Comparison of ENCODE assay signal across 1 cellular context in genomic region chr9:73215249-73215648, GRCh38.
TF ChIP-seq lines count a peak whose summit lies in the region.

No MANE protein-coding gene starts in this region.

TF ChIP-seq in WTC11, 78 proteins besides CTCF, POLR2A, EP300 and RAD21 (continued from another document):
- TF ChIP-seq, protein P1, sequence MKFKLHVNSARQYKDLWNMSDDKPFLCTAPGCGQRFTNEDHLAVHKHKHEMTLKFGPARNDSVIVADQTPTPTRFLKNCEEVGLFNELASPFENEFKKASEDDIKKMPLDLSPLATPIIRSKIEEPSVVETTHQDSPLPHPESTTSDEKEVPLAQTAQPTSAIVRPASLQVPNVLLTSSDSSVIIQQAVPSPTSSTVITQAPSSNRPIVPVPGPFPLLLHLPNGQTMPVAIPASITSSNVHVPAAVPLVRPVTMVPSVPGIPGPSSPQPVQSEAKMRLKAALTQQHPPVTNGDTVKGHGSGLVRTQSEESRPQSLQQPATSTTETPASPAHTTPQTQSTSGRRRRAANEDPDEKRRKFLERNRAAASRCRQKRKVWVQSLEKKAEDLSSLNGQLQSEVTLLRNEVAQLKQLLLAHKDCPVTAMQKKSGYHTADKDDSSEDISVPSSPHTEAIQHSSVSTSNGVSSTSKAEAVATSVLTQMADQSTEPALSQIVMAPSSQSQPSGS (CRISPR knock-in tag; IDR thresholded peaks at IDR 0.05; ENCODE audit: borderline replicate concordance, low read depth), result no peak
- TF ChIP-seq ZNF532 (CRISPR knock-in tag; IDR thresholded peaks at IDR 0.05; ENCODE audit: borderline replicate concordance) (no peak), IRF2 (CRISPR knock-in tag; IDR thresholded peaks at IDR 0.05; ENCODE audit: borderline replicate concordance, low read depth) (no peak), FOXK1 (CRISPR knock-in tag; IDR thresholded peaks at IDR 0.05) (peak; percentile 31; the same call in 1 of the 2 replicates), CREB1 (CRISPR knock-in tag; IDR thresholded peaks at IDR 0.05) (no peak), ZNF416 (CRISPR knock-in tag; IDR thresholded peaks at IDR 0.05) (no peak), ZNF317 (CRISPR knock-in tag; IDR thresholded peaks at IDR 0.05; ENCODE audit: borderline replicate concordance, low read depth) (no peak)
- TF ChIP-seq, protein P2, sequence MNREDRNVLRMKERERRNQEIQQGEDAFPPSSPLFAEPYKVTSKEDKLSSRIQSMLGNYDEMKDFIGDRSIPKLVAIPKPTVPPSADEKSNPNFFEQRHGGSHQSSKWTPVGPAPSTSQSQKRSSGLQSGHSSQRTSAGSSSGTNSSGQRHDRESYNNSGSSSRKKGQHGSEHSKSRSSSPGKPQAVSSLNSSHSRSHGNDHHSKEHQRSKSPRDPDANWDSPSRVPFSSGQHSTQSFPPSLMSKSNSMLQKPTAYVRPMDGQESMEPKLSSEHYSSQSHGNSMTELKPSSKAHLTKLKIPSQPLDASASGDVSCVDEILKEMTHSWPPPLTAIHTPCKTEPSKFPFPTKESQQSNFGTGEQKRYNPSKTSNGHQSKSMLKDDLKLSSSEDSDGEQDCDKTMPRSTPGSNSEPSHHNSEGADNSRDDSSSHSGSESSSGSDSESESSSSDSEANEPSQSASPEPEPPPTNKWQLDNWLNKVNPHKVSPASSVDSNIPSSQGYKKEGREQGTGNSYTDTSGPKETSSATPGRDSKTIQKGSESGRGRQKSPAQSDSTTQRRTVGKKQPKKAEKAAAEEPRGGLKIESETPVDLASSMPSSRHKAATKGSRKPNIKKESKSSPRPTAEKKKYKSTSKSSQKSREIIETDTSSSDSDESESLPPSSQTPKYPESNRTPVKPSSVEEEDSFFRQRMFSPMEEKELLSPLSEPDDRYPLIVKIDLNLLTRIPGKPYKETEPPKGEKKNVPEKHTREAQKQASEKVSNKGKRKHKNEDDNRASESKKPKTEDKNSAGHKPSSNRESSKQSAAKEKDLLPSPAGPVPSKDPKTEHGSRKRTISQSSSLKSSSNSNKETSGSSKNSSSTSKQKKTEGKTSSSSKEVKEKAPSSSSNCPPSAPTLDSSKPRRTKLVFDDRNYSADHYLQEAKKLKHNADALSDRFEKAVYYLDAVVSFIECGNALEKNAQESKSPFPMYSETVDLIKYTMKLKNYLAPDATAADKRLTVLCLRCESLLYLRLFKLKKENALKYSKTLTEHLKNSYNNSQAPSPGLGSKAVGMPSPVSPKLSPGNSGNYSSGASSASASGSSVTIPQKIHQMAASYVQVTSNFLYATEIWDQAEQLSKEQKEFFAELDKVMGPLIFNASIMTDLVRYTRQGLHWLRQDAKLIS (CRISPR knock-in tag; IDR thresholded peaks at IDR 0.05; ENCODE audit: borderline replicate concordance), result no peak
- TF ChIP-seq, protein P3, sequence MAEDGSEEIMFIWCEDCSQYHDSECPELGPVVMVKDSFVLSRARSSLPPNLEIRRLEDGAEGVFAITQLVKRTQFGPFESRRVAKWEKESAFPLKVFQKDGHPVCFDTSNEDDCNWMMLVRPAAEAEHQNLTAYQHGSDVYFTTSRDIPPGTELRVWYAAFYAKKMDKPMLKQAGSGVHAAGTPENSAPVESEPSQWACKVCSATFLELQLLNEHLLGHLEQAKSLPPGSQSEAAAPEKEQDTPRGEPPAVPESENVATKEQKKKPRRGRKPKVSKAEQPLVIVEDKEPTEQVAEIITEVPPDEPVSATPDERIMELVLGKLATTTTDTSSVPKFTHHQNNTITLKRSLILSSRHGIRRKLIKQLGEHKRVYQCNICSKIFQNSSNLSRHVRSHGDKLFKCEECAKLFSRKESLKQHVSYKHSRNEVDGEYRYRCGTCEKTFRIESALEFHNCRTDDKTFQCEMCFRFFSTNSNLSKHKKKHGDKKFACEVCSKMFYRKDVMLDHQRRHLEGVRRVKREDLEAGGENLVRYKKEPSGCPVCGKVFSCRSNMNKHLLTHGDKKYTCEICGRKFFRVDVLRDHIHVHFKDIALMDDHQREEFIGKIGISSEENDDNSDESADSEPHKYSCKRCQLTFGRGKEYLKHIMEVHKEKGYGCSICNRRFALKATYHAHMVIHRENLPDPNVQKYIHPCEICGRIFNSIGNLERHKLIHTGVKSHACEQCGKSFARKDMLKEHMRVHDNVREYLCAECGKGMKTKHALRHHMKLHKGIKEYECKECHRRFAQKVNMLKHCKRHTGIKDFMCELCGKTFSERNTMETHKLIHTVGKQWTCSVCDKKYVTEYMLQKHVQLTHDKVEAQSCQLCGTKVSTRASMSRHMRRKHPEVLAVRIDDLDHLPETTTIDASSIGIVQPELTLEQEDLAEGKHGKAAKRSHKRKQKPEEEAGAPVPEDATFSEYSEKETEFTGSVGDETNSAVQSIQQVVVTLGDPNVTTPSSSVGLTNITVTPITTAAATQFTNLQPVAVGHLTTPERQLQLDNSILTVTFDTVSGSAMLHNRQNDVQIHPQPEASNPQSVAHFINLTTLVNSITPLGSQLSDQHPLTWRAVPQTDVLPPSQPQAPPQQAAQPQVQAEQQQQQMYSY (CRISPR knock-in tag; IDR thresholded peaks at IDR 0.05), result no peak
- TF ChIP-seq, protein P4, sequence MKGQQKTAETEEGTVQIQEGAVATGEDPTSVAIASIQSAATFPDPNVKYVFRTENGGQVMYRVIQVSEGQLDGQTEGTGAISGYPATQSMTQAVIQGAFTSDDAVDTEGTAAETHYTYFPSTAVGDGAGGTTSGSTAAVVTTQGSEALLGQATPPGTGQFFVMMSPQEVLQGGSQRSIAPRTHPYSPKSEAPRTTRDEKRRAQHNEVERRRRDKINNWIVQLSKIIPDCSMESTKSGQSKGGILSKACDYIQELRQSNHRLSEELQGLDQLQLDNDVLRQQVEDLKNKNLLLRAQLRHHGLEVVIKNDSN (CRISPR knock-in tag; IDR thresholded peaks at IDR 0.05), result peak; percentile 55; the same call in 1 of the 2 replicates
- TF ChIP-seq, protein P5, sequence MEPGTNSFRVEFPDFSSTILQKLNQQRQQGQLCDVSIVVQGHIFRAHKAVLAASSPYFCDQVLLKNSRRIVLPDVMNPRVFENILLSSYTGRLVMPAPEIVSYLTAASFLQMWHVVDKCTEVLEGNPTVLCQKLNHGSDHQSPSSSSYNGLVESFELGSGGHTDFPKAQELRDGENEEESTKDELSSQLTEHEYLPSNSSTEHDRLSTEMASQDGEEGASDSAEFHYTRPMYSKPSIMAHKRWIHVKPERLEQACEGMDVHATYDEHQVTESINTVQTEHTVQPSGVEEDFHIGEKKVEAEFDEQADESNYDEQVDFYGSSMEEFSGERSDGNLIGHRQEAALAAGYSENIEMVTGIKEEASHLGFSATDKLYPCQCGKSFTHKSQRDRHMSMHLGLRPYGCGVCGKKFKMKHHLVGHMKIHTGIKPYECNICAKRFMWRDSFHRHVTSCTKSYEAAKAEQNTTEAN (CRISPR knock-in tag; IDR thresholded peaks at IDR 0.05), result no peak
